In the genomic region with DNA sequence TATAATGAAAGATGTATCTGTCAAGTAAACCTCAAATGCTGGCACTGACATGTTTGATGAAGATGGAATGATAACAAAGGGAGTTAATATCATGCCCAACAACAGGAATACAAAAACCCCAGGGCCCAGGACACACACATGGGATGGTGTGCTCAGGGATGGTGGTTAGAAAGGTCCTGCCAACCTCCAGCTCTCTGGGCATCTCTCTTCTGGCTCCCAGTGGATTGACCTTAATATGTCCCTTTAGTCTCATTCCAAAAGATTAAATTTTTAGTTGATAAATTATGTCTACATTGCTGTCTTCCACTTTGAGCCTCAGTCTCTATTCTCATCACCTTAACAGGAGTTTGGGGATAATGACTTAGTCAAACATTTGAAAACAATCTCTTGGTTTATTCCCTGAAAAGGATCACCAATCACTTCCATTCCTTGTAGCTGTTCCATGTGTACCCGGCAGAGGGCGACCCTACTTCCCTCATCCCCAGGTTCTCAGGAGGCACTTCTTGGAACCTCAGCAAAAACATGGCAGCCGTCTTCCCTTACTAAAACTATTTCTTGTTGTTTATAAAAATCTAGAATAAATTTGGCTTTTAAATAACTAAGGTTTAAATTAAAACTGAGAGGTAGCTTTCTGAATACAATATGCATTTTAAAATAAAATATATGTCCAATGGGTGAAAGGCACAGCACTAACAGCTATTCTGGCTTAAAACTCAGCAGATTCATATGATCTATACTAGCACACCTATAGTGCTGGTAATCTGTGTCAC, we compare ENCODE assay signal across 1 cellular context.
A peak's percentile ranks its signal among the peaks of the same experiment; 100 is the strongest.
TF ChIP-seq lines count a peak whose summit lies in the region.

No MANE protein-coding gene starts in this region.

TF ChIP-seq in H1, 55 proteins besides CTCF, POLR2A, EP300 and RAD21:
- TF ChIP-seq NRF1 (IDR thresholded peaks at IDR 0.05; ENCODE audit: low read depth, low read length): no peak
- peak; percentile 87 for TF ChIP-seq YY1 (IDR thresholded peaks at IDR 0.05; ENCODE audit: low read depth, low read length)
